23 cellular contexts compared by ENCODE assay signal in genomic region chr7:147818338-147818737, GRCh38.
"Had no signal": no experiment of that assay in that cellular context is flagged by ENCODE, and none has a peak within 500 bp of the region (broad histone marks: within the 10 kb centered on the region; RNA-seq: fewer than 3 reads in every experiment).

No MANE protein-coding gene starts in this region.

- ATAC-seq: left lobe of liver; natural killer cell; right lobe of liver; stimulated activated naive CD8-positive, alpha-beta T cell treated with anti-CD3 and anti-CD28 coated beads, Interleukin-15, amount 100 ng/mL, for 72 hours; upper lobe of right lung had no signal

- H3K36me3 ChIP-seq: right lobe of liver, suprapubic skin, transverse colon, upper lobe of right lung, uterus had no signal

- H3K4me1 Mint-ChIP-seq: memory B cell; natural killer cell; stimulated activated naive CD8-positive, alpha-beta T cell treated with anti-CD3 and anti-CD28 coated beads, Interleukin-15, amount 100 ng/mL, for 72 hours had no signal

- H3K36me3 Mint-ChIP-seq: memory B cell, natural killer cell had no signal

- H3K27ac Mint-ChIP-seq: memory B cell; natural killer cell; progenitor cell of endocrine pancreas; stimulated activated naive CD8-positive, alpha-beta T cell treated with anti-CD3 and anti-CD28 coated beads, Interleukin-15, amount 100 ng/mL, for 72 hours had no signal

- H3K9me3 ChIP-seq: right lobe of liver, suprapubic skin, transverse colon, upper lobe of right lung, uterus had no signal

- H3K4me1 ChIP-seq: parathyroid adenoma, right lobe of liver, suprapubic skin, transverse colon, upper lobe of right lung, uterus had no signal

- H3K4me3 ChIP-seq: dorsolateral prefrontal cortex, lung, right lobe of liver, suprapubic skin, transverse colon, upper lobe of right lung, uterus had no signal

- DNase-seq: dorsolateral prefrontal cortex; effector CD4-positive, alpha-beta T cell; head of caudate nucleus; kidney; natural killer cell; occipital lobe; right lobe of liver; small intestine; stimulated activated CD4-positive, alpha-beta T cell treated with anti-CD3 and anti-CD28 coated beads, Interleukin-15, amount 100 ng/mL, for 24 hours; stimulated activated CD4-positive, alpha-beta T cell treated with anti-CD3 and anti-CD28 coated beads, Interleukin-4, amount 100 ng/mL, for 1 hour; stimulated activated CD8-positive, alpha-beta memory T cell treated with anti-CD3 and anti-CD28 coated beads, Interleukin-4, amount 100 ng/mL, for 48 hours; stimulated activated naive CD4-positive, alpha-beta T cell; stimulated activated naive CD8-positive, alpha-beta T cell treated with anti-CD3 and anti-CD28 coated beads, Interleukin-15, amount 100 ng/mL, for 72 hours; transverse colon; upper lobe of right lung; uterus had no signal

- H3K27me3 Mint-ChIP-seq: memory B cell; progenitor cell of endocrine pancreas; stimulated activated naive CD8-positive, alpha-beta T cell treated with anti-CD3 and anti-CD28 coated beads, Interleukin-15, amount 100 ng/mL, for 72 hours had no signal

- H3K27me3 ChIP-seq: dorsolateral prefrontal cortex, right lobe of liver, suprapubic skin, transverse colon, upper lobe of right lung, uterus had no signal

- H3K4me3 Mint-ChIP-seq: memory B cell; natural killer cell; stimulated activated naive CD8-positive, alpha-beta T cell treated with anti-CD3 and anti-CD28 coated beads, Interleukin-15, amount 100 ng/mL, for 72 hours had no signal

- H3K27ac ChIP-seq: dorsolateral prefrontal cortex, parathyroid adenoma, right lobe of liver, suprapubic skin, transverse colon, upper lobe of right lung, uterus had no signal

- FAIRE-seq: frontal cortex, kidney, small intestine had no signal
